In genomic region chr5:136030956-136031611, GRCh38 we compare ENCODE assay signal across 11 cellular contexts. TPM values are rescaled to one million over a fixed set of nuclear protein-coding genes. Genes with fewer than 3 reads are reported as not detected.
DNase-seq lines count a peak whose midpoint lies in the region; ATAC-seq, FAIRE-seq and TF ChIP-seq lines count a peak whose summit lies in the region.
"Had no signal": no experiment of that assay in that cellular context is flagged by ENCODE, and none has a peak within 500 bp of the region (broad histone marks: within the 10 kb centered on the region; RNA-seq: fewer than 3 reads in every experiment).

No MANE protein-coding gene starts in this region.

- peaks cover 13% of the 10 kb centered on the region for H3K36me3 Mint-ChIP-seq in Caco-2 (ENCODE audit: insufficient read depth, unreplicated experiment)

- H3K4me2 ChIP-seq in osteoblast (ENCODE audit: insufficient read depth, low read length): peak overlapping the region; percentile 94

- H3K4me3 ChIP-seq in astrocyte of the cerebellum (ENCODE audit: low read depth, low read length) (peak overlapping the region; percentile 89), osteoblast (ENCODE audit: insufficient read depth, low read length) (peak overlapping the region; percentile 80), Caco-2 (ENCODE audit: low read depth, low read length) (no peak overlapping the region)

- FAIRE-seq in GM18507 (lab: Jason Lieb, UNC): peak; percentile 45
- FAIRE-seq: TTC549 had no signal

- H2AFZ ChIP-seq in osteoblast (ENCODE audit: low read length): no peak overlapping the region

- H3K36me3 ChIP-seq in osteoblast (ENCODE audit: insufficient read depth, low read length) (peaks cover 42% of the 10 kb centered on the region), Caco-2 (ENCODE audit: control insufficient read depth, insufficient read depth, low read length) (no peaks in the 10 kb centered on the region)

- no peak overlapping the region for H3K27ac Mint-ChIP-seq in Caco-2 (ENCODE audit: unreplicated experiment)

- H3K27ac ChIP-seq in osteoblast (ENCODE audit: low read depth, low read length): peak overlapping the region; percentile 95

- peaks cover 53% of the 10 kb centered on the region for H3K79me2 ChIP-seq in osteoblast (ENCODE audit: insufficient read depth, low read length)

- H3K9me3 Mint-ChIP-seq in Caco-2 (ENCODE audit: unreplicated experiment): no peaks in the 10 kb centered on the region

- BruUV-seq in Caco-2 (replicated peaks; lab: Mats Ljungman, UMichigan): no TSS peak

- intact Hi-C loops in Caco-2 (cut with micrococcal nuclease; ENCODE audit: unreplicated experiment): no loop called here

- no peak overlapping the region for H3K4me3 Mint-ChIP-seq in Caco-2 (ENCODE audit: unreplicated experiment)

- peaks cover 7% of the 10 kb centered on the region for H3K4me1 Mint-ChIP-seq in Caco-2 (ENCODE audit: low read depth, unreplicated experiment)

- no peaks in the 10 kb centered on the region for H3K27me3 Mint-ChIP-seq in Caco-2 (ENCODE audit: insufficient read depth, unreplicated experiment)

- DNase-seq in GM18507 (ENCODE audit: extremely low spot score, insufficient read length, low read depth) (no peak), astrocyte of the cerebellum (ENCODE audit: low read depth) (no peak), osteoblast (ENCODE audit: insufficient read length, low spot score, missing footprints) (no peak), Caco-2 (no peak), ACHN (no peak)
- no peak for DNase-seq in activated CD4-positive, alpha-beta T cell treated with anti-CD3 and anti-CD28 coated beads, Interleukin-2, amount 50 U/mL, for 4 hours
- DNase-seq: amniotic stem cell, NCI-H1930 had no signal

- TF ChIP-seq CTCF in astrocyte of the cerebellum (IDR thresholded peaks at IDR 0.05; ENCODE audit: low read depth, low read length, missing control alignments) (no peak), osteoblast (IDR thresholded peaks at IDR 0.05; ENCODE audit: extremely low read depth, low read depth, low read length) (no peak), Caco-2 (IDR thresholded peaks at IDR 0.05; ENCODE audit: insufficient read depth in 1 of 2, low read depth in 1 of 2, low read length in 1 of 2, severe bottlenecking in 1 of 2, unreplicated experiment in 1 of 2) (no peak)

- peaks cover 22% of the 10 kb centered on the region for H4K20me1 ChIP-seq in osteoblast (ENCODE audit: insufficient read depth, low read length)

- ATAC-seq in HG02798 (IDR thresholded peaks at IDR 0.05; ENCODE audit: poor library complexity, unreplicated experiment): peak; percentile 89
- no peak for ATAC-seq in HG03457 (IDR thresholded peaks at IDR 0.05; ENCODE audit: unreplicated experiment)

- CTCF ChIA-PET in Caco-2 (lab: Charles Lee): no interaction called here

- H3K9me3 ChIP-seq in osteoblast (ENCODE audit: low read depth, low read length) (no peaks in the 10 kb centered on the region), Caco-2 (no peaks in the 10 kb centered on the region)

- in situ Hi-C loops in astrocyte of the cerebellum (cut with HindIII; ENCODE audit: low sequenced_read_pairs): loop anchor here (5.0 kb wide), 1 partner anchor 89 kb away; no protein-coding TSS in a partner anchor
- in situ Hi-C loops in ACHN (cut with HindIII; ENCODE audit: low pct_ligation_motif_present, low pct_unique_long_range_greater_than_20kb, low sequenced_read_pairs): no loop called here

- H3K27me3 ChIP-seq in osteoblast (ENCODE audit: insufficient read depth, low read length) (no peaks in the 10 kb centered on the region), Caco-2 (replicated peaks; ENCODE audit: control insufficient read depth, insufficient read depth, low read length) (no peaks in the 10 kb centered on the region)

- POLR2A ChIA-PET in Caco-2 (lab: Charles Lee): no interaction called here

- H3K4me1 ChIP-seq in osteoblast (ENCODE audit: insufficient read depth, low read length) (peaks cover 69% of the 10 kb centered on the region), Caco-2 (peaks cover 16% of the 10 kb centered on the region; the same call in 1 of the 2 replicates)

RNA-seq across cellular contexts. Expression of gene TGFBI, which starts 2.3 kb away (rescaled TPM):
- total RNA-seq in osteoblast (1,700 and 2,120 TPM in 2 replicates), Caco-2 (2022) (131 and 142 TPM in 2 replicates)

Comparison
In these comparisons a context has a peak if more than half of its experiments do, and no peak if none do; other contexts are left out.
1. RNA of gene TGFBI, which starts 2.3 kb away (total RNA-seq): 1,700 to 2,120 TPM in osteoblast; 131 to 142 TPM in Caco-2; every median in the first group is over 10 times any median in the second.